ENCODE assay signal across 25 cellular contexts in genomic region chr6:156650896-156651295, GRCh38.
"Had no signal": no experiment of that assay in that cellular context is flagged by ENCODE, and none has a peak within 500 bp of the region (broad histone marks: within the 10 kb centered on the region; RNA-seq: fewer than 3 reads in every experiment).

No MANE protein-coding gene starts in this region.

- H3K9ac ChIP-seq: KMS-11 had no signal

- DNase-seq: activated CD4-positive, alpha-beta memory T cell treated with anti-CD3 and anti-CD28 coated beads, Interleukin-2, amount 10 ng/mL, durations not matched to agents 7 days and 5 days; activated CD4-positive, alpha-beta T cell treated with anti-CD3 and anti-CD28 coated beads for 36 hours; activated CD4-positive, alpha-beta T cell treated with anti-CD3 and anti-CD28 coated beads, Interleukin-2, amount 50 U/mL, for 1 hour; activated gamma-delta T cell; activated naive CD4-positive, alpha-beta T cell treated with anti-CD3 and anti-CD28 coated beads for 36 hours; activated T-cell treated with anti-CD3 and anti-CD28 coated beads for 4 hours; activated T-cell treated with anti-CD3 and anti-CD28 coated beads, Interleukin-2, amount 50 U/mL, for 48 hours; amygdala; MM.1S; NCI-H1092 treated with DMSO at 0.1 percent for 48 hours; NCI-H1417 treated with DMSO at 0.1 percent for 48 hours; NCI-H1694; NCI-H2029; NCI-H2107; NCI-H510A treated with DMSO at 0.1 percent for 48 hours; NCI-H69; PC-3; SHP77; T-helper 17 cell; T-helper 9 cell; WERI-Rb-1 had no signal

- H3K4me2 ChIP-seq: KMS-11 had no signal

- H3K27ac ChIP-seq: KMS-11, SJSA1, WERI-Rb-1 had no signal

- H3K27me3 ChIP-seq: SJSA1 had no signal

- H3K4me1 ChIP-seq: SJSA1 had no signal

- H3K4me3 ChIP-seq: SJSA1 had no signal

- ATAC-seq: activated CD4-positive, alpha-beta T cell treated with anti-CD3 and anti-CD28 coated beads for 36 hours; activated T-helper 17 cell treated with anti-CD3 and anti-CD28 coated beads, Interleukin-2, amount 50 U/mL, for 72 hours; PC-3; SK-N-SH treated with all-trans-retinoic acid at 6 μM for 48 hours; T-helper 17 cell had no signal

- H3K36me3 ChIP-seq: SJSA1, WERI-Rb-1 had no signal
